In the genomic region with DNA sequence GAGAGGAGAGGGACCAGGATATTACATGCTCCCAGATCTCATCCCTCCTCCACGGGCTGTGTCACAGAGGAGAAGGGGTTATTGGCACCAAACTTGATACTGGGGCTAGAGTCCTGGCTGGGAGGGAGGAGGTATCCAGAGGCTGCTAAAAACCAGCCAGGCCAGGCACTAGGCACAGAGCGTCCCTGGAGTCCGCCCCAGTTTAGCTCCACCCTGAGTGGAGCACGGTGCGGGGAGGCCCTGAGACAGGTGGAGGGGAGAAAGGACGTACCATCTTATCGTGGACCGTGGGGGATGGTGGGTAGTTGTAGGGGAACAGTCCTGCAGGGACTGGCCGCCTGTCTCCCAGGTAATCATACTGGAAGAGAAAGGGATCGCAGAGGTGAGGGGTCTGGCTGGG, we compare ENCODE assay signal across 18 cellular contexts. TPM values are rescaled to one million over a fixed set of nuclear protein-coding genes. Genes with fewer than 3 reads are reported as not detected.
DNase-seq lines count a peak whose midpoint lies in the region; TF ChIP-seq lines count a peak whose summit lies in the region.
"Had no signal": no experiment of that assay in that cellular context is flagged by ENCODE, and none has a peak within 500 bp of the region (broad histone marks: within the 10 kb centered on the region; RNA-seq: fewer than 3 reads in every experiment).

No MANE protein-coding gene starts in this region.

- H3K79me1 ChIP-seq in mesendoderm (ENCODE audit: low read length), result no peaks in the 10 kb centered on the region

- H3K9me3 ChIP-seq in HEK293 (ENCODE audit: control insufficient read depth, insufficient read depth, low read depth, low read length) (no peaks in the 10 kb centered on the region), breast epithelium (no peaks in the 10 kb centered on the region)
- H3K9me3 ChIP-seq: Peyer's patch had no signal

- no peak overlapping the region for H3K4ac ChIP-seq in mesendoderm (ENCODE audit: low read depth, low read length)

- no peak overlapping the region for H2BK120ac ChIP-seq in mesendoderm (ENCODE audit: low read depth, low read length)

- peaks cover 16% of the 10 kb centered on the region for H3K36me3 Mint-ChIP-seq in type B pancreatic cell
- H3K36me3 Mint-ChIP-seq: CD8-positive, alpha-beta memory T cell had no signal

- no peak overlapping the region for H3K4me2 ChIP-seq in mesendoderm (ENCODE audit: low read length)

- peaks cover 17% of the 10 kb centered on the region for H3K4me1 Mint-ChIP-seq in type B pancreatic cell (ENCODE audit: unreplicated experiment)
- H3K4me1 Mint-ChIP-seq: CD8-positive, alpha-beta memory T cell had no signal

- H3K4me3 ChIP-seq in HEK293 (ENCODE audit: low read depth, low read length), result no peak overlapping the region
- no peak overlapping the region for H3K4me3 ChIP-seq in breast epithelium
- H3K4me3 ChIP-seq in mesendoderm (ENCODE audit: low read length), result no peak overlapping the region
- H3K4me3 ChIP-seq in coronary artery, result no peak overlapping the region
- H3K4me3 ChIP-seq: Peyer's patch had no signal

- POLR2A ChIA-PET in HEK293 (lab: Yijun Ruan, JAX), result no interaction called here

- no peaks in the 10 kb centered on the region for H3K27me3 Mint-ChIP-seq in type B pancreatic cell

- H2BK5ac ChIP-seq in mesendoderm (ENCODE audit: low read length), result no peak overlapping the region

- H3K27ac ChIP-seq in HEK293 (ENCODE audit: extremely low read depth, low read depth, low read length) (no peak overlapping the region), breast epithelium (peak overlapping the region; percentile 64 to 70), mesendoderm (ENCODE audit: low read depth, low read length) (no peak overlapping the region), coronary artery (peak overlapping the region in 1 of 2 donors; percentile 54)

- no peak for TF ChIP-seq POLR2A in breast epithelium (IDR thresholded peaks at IDR 0.05)

- H3K23ac ChIP-seq in mesendoderm (ENCODE audit: low read length), result no peak overlapping the region

- TF ChIP-seq CTCF in HEK293 (tag by site-specific recombination; IDR thresholded peaks at IDR 0.05) (no peak), breast epithelium (IDR thresholded peaks at IDR 0.05) (no peak), type B pancreatic cell (conservative IDR thresholded peaks at IDR 0.05) (no peak), GM20000 (IDR thresholded peaks at IDR 0.05; ENCODE audit: extremely low read depth, missing control alignments) (no peak), coronary artery (IDR thresholded peaks at IDR 0.05) (no peak)

- H3K56ac ChIP-seq in mesendoderm (ENCODE audit: low read length), result peak overlapping the region; percentile 25

- DNase-seq in breast epithelium (ENCODE audit: low spot score in 2 of 2) (no peak), mesendoderm (no peak), type B pancreatic cell (ENCODE audit: extremely low spot score, unreplicated experiment) (no peak), dermis blood vessel endothelial cell (no peak), GM20000 (ENCODE audit: low spot score) (no peak), coronary artery (ENCODE audit: low spot score) (no peak)
- DNase-seq: CD8-positive, alpha-beta memory T cell; DND-41; GDM1; HCEC 1CT; NCI-H1417 treated with DMSO at 0.1 percent for 48 hours; NCI-H2029; NCI-H510A treated with DMSO at 0.1 percent for 48 hours; Peyer's patch; SHP77 treated with DMSO at 0.1 percent for 48 hours had no signal

- H2AK5ac ChIP-seq in mesendoderm (ENCODE audit: low read length), result no peak overlapping the region

- H3K9ac ChIP-seq in mesendoderm (ENCODE audit: low read length), result no peak overlapping the region

- CTCF ChIA-PET in HEK293 (lab: Yijun Ruan, JAX), result interaction anchor here (0.6 to 8.1 kb wide), 8 partner anchors 9 to 1886 kb away, joined by 3 to 164 read pairs (median 4); partner anchors contain the start of gene PLEKHA6

- peak overlapping the region; percentile 66 for H3K27ac Mint-ChIP-seq in type B pancreatic cell
- H3K27ac Mint-ChIP-seq: CD8-positive, alpha-beta memory T cell had no signal

- H4K5ac ChIP-seq in mesendoderm (ENCODE audit: low read length), result no peak overlapping the region

- intact Hi-C loops in breast epithelium (cut with DNase I; ENCODE audit: low total_unique reads), result no loop called here

- H3K9me3 Mint-ChIP-seq in type B pancreatic cell, result no peaks in the 10 kb centered on the region
- H3K9me3 Mint-ChIP-seq: CD8-positive, alpha-beta memory T cell had no signal

- no CpG with 5 or more reads among the region's 10 CpGs for WGBS in mesendoderm (ENCODE audit: extremely low coverage, insufficient coverage, low lambda C conversion rate)

- H3K4me3 Mint-ChIP-seq in type B pancreatic cell, result no peak overlapping the region
- H3K4me3 Mint-ChIP-seq: CD8-positive, alpha-beta memory T cell had no signal

- no peak overlapping the region for H3K18ac ChIP-seq in mesendoderm (ENCODE audit: low read length)

- H3K4me1 ChIP-seq in HEK293 (ENCODE audit: control insufficient read depth, insufficient read depth, low read length), result peaks cover 8% of the 10 kb centered on the region; the same call in 1 of the 2 replicates
- peaks cover 5 to 7% of the 10 kb centered on the region in 2 donors for H3K4me1 ChIP-seq in breast epithelium
- peaks cover 5% of the 10 kb centered on the region for H3K4me1 ChIP-seq in mesendoderm (ENCODE audit: control insufficient read depth, low read depth, low read length)
- H3K4me1 ChIP-seq: Peyer's patch had no signal

- no peaks in the 10 kb centered on the region for H3K79me2 ChIP-seq in mesendoderm (ENCODE audit: control insufficient read depth, insufficient read depth, low read length)

- H3K27me3 ChIP-seq in breast epithelium (no peaks in the 10 kb centered on the region), mesendoderm (ENCODE audit: insufficient read depth, low read length, poor library complexity) (no peaks in the 10 kb centered on the region)
- H3K27me3 ChIP-seq: Peyer's patch had no signal

- no peak overlapping the region for H4K8ac ChIP-seq in mesendoderm (ENCODE audit: low read depth, low read length)

- H3K36me3 ChIP-seq in HEK293 (ENCODE audit: control insufficient read depth in 2 of 2, insufficient read depth in 1 of 2, low read length in 2 of 2) (peaks cover 0 to 7% of the 10 kb centered on the region in 2 experiments; a peak in 1 of 3 replicates), breast epithelium (no peaks in the 10 kb centered on the region), mesendoderm (ENCODE audit: control insufficient read depth, insufficient read depth, low read length) (no peaks in the 10 kb centered on the region)

- no peak overlapping the region for H2BK15ac ChIP-seq in mesendoderm (replicated peaks; ENCODE audit: low read depth)

TF ChIP-seq in HEK293, 187 proteins besides CTCF, POLR2A, EP300 and RAD21 (continues in another document):
- TF ChIP-seq ZNF433 (tag by site-specific recombination; IDR thresholded peaks at IDR 0.05; ENCODE audit: low read depth) (no peak), HOXC10 (CRISPR knock-in tag; IDR thresholded peaks at IDR 0.05) (no peak), ZNF549 (tag by site-specific recombination; IDR thresholded peaks at IDR 0.05) (no peak), GFI1B (tag by site-specific recombination; IDR thresholded peaks at IDR 0.05) (no peak), ZNF585B (tag by site-specific recombination; IDR thresholded peaks at IDR 0.05) (no peak), PRDM10 (tag by site-specific recombination; IDR thresholded peaks at IDR 0.05) (peak; percentile 21; the same call in 1 of the 2 replicates)

RNA-seq across cellular contexts. Expression of gene GOLT1A, which starts 42.7 kb away (rescaled TPM):
- 1 to 10 TPM in 2 of 3 donors, not detected in 1; 3.4 to 4.6 TPM for total RNA-seq in breast epithelium
- 2.3 TPM for polyA plus RNA-seq in mesendoderm (2013, experiment 1 of 2)
- 2.9 TPM for polyA plus RNA-seq in mesendoderm (2013, experiment 2 of 2)
- total RNA-seq in type B pancreatic cell (ENCODE audit: low replicate concordance), result 7.0 and 9.7 TPM in 2 replicates
- total RNA-seq in dermis blood vessel endothelial cell, result not detected in 2 replicates
- total RNA-seq: CD8-positive, alpha-beta memory T cell; LHCN-M2 had no signal
- polyA plus RNA-seq: AG04450; CD8-positive, alpha-beta memory T cell had no signal

Comparison
In these comparisons a context has a peak if more than half of its experiments do, and no peak if none do; other contexts are left out.
1. H3K27ac ChIP-seq: peak in breast epithelium (2 of 2); none in HEK293 (single experiment) and mesendoderm (single experiment).